In genomic region chr7:71824356-71824755, GRCh38 we compare ENCODE assay signal across 18 cellular contexts.
DNase-seq lines count a peak whose midpoint lies in the region; ATAC-seq, FAIRE-seq and TF ChIP-seq lines count a peak whose summit lies in the region.
"Had no signal": no experiment of that assay in that cellular context is flagged by ENCODE, and none has a peak within 500 bp of the region (broad histone marks: within the 10 kb centered on the region; RNA-seq: fewer than 3 reads in every experiment).

No MANE protein-coding gene starts in this region.

- no peak overlapping the region for H3K23ac ChIP-seq in H1 (ENCODE audit: insufficient read length)

- H3K9ac ChIP-seq in H1 (replicated peaks in 1 of 4; ENCODE audit: extremely low read depth in 1 of 4, low read depth in 3 of 4, low read length in 3 of 4) (no peak overlapping the region), neural progenitor cell (no peak overlapping the region)

- TF ChIP-seq CTCF in AG09309 (IDR thresholded peaks at IDR 0.05; ENCODE audit: control insufficient read depth, insufficient read depth, low read depth, low read length, missing control alignments) (no peak), H1 (IDR thresholded peaks at IDR 0.05; ENCODE audit: control extremely low read depth in 1 of 3, insufficient read depth in 1 of 3, low read depth in 1 of 3, low read length in 3 of 3) (no peak), neural progenitor cell (IDR thresholded peaks at IDR 0.05) (no peak)

- H3K4me3 ChIP-seq in AG09309 (ENCODE audit: control insufficient read depth, low read depth, low read length): no peak overlapping the region
- no peak overlapping the region for H3K4me3 ChIP-seq in H1 (ENCODE audit: extremely low read depth in 1 of 4, insufficient read depth in 2 of 4, low read depth in 3 of 4, low read length in 4 of 4)
- no peak overlapping the region for H3K4me3 ChIP-seq in neural progenitor cell
- H3K4me3 ChIP-seq: thyroid gland had no signal

- no peak overlapping the region for H3K56ac ChIP-seq in H1 (replicated peaks; ENCODE audit: insufficient read length, low read depth, low read length)

- H2AK5ac ChIP-seq in H1 (ENCODE audit: low read depth, low read length): no peak overlapping the region

- no peak for ATAC-seq in GM21619 (IDR thresholded peaks at IDR 0.05; ENCODE audit: unreplicated experiment)
- ATAC-seq: esophagus mucosa; stimulated activated effector memory CD8-positive, alpha-beta T cell treated with anti-CD3 and anti-CD28 coated beads, Interleukin-12 subunit alpha, Interleukin-12 subunit beta, amount 100 ng/mL, for 72 hours had no signal

- H3K27ac Mint-ChIP-seq in neural progenitor cell: no peak overlapping the region
- H3K27ac Mint-ChIP-seq: activated naive CD4-positive, alpha-beta T cell treated with anti-CD3 and anti-CD28 coated beads, Interleukin-2, amount 10 ng/mL, durations not matched to agents 7 days and 5 days; CD4-positive, alpha-beta memory T cell; nephron progenitor cell; stimulated activated effector memory CD8-positive, alpha-beta T cell treated with anti-CD3 and anti-CD28 coated beads, Interleukin-12 subunit alpha, Interleukin-12 subunit beta, amount 100 ng/mL, for 72 hours had no signal

- H3K27ac ChIP-seq in H1 (ENCODE audit: low read depth, low read length): no peak overlapping the region
- no peak overlapping the region for H3K27ac ChIP-seq in neural progenitor cell
- H3K27ac ChIP-seq: thyroid gland had no signal

- H4K20me1 ChIP-seq in H1 (replicated peaks in 1 of 2; ENCODE audit: control insufficient read depth in 1 of 2, insufficient read depth in 2 of 2, low read length in 2 of 2) (no peaks in the 10 kb centered on the region), neural progenitor cell (ENCODE audit: low read depth) (no peaks in the 10 kb centered on the region)

- no peak overlapping the region for H4K5ac ChIP-seq in H1 (ENCODE audit: insufficient read length, low read depth, low read length)

- DNase-seq in AG09309 (ENCODE audit: low read depth): peak; percentile 0
- DNase-seq in RPMI7951 (ENCODE audit: low read depth): peak; percentile 55
- no peak for DNase-seq in H1 (ENCODE audit: low read depth in 1 of 2, low spot score in 2 of 2)
- DNase-seq in neural progenitor cell (ENCODE audit: low spot score): peak; percentile 7
- no peak for DNase-seq in NCI-H1105 treated with DMSO at 0.1 percent for 48 hours (lab: John Stamatoyannopoulos, UW)
- no peak for DNase-seq in HuH-7 (ENCODE audit: low spot score)
- DNase-seq in CD1c-positive myeloid dendritic cell (ENCODE audit: extremely low spot score): no peak
- DNase-seq: activated CD4-positive, alpha-beta T cell treated with anti-CD3 and anti-CD28 coated beads, Interleukin-2, amount 50 U/mL, for 1 hour; activated naive CD4-positive, alpha-beta T cell treated with anti-CD3 and anti-CD28 coated beads, Interleukin-2, amount 10 ng/mL, durations not matched to agents 7 days and 5 days; activated T-cell treated with anti-CD3 and anti-CD28 coated beads, Interleukin-2, amount 50 U/mL, for 1 hour; CD4-positive, alpha-beta memory T cell; kidney; NCI-H2029 treated with DMSO at 0.1 percent for 48 hours; nephron progenitor cell; thyroid gland had no signal

- H2BK15ac ChIP-seq in H1 (ENCODE audit: low read length): no peak overlapping the region

- no peaks in the 10 kb centered on the region for H3K36me3 ChIP-seq in H1 (ENCODE audit: control insufficient read depth in 2 of 4, insufficient read depth in 4 of 4, low read length in 3 of 4)
- H3K36me3 ChIP-seq in neural progenitor cell: no peaks in the 10 kb centered on the region
- H3K36me3 ChIP-seq: thyroid gland had no signal

- TF ChIP-seq RAD21 in H1 (IDR thresholded peaks at IDR 0.05 in 1 of 2, conservative IDR thresholded peaks at IDR 0.05 in 1 of 2; ENCODE audit: low read depth in 2 of 2, low read length in 2 of 2): no peak

- H3K4ac ChIP-seq in H1 (replicated peaks; ENCODE audit: insufficient read length, low read depth, low read length): no peak overlapping the region

- no peak overlapping the region for H3K14ac ChIP-seq in H1 (ENCODE audit: insufficient read length)

- H3K9me3 Mint-ChIP-seq in neural progenitor cell: peaks cover 9% of the 10 kb centered on the region

- TF ChIP-seq EP300 in H1 (IDR thresholded peaks at IDR 0.05; ENCODE audit: borderline replicate concordance in 1 of 2, low read depth in 2 of 2, low read length in 2 of 2): no peak

- H3K27me3 Mint-ChIP-seq in neural progenitor cell (ENCODE audit: insufficient read depth, low read depth): peaks cover 6% of the 10 kb centered on the region
- H3K27me3 Mint-ChIP-seq: activated naive CD4-positive, alpha-beta T cell treated with anti-CD3 and anti-CD28 coated beads, Interleukin-2, amount 10 ng/mL, durations not matched to agents 7 days and 5 days; CD4-positive, alpha-beta memory T cell had no signal

- H3K79me1 ChIP-seq in H1 (ENCODE audit: low read depth, low read length): no peaks in the 10 kb centered on the region

- H3K4me1 ChIP-seq in H1 (replicated peaks in 1 of 4; ENCODE audit: control insufficient read depth in 3 of 4, insufficient read depth in 4 of 4, low read length in 3 of 4) (peaks cover 0 to under 1% (median 0%) of the 10 kb centered on the region in 4 experiments; a peak in 2 of 7 replicates), neural progenitor cell (no peaks in the 10 kb centered on the region)
- H3K4me1 ChIP-seq: thyroid gland had no signal

- H3K36me3 Mint-ChIP-seq in neural progenitor cell: no peaks in the 10 kb centered on the region
- H3K36me3 Mint-ChIP-seq: activated naive CD4-positive, alpha-beta T cell treated with anti-CD3 and anti-CD28 coated beads, Interleukin-2, amount 10 ng/mL, durations not matched to agents 7 days and 5 days; CD4-positive, alpha-beta memory T cell; stimulated activated effector memory CD8-positive, alpha-beta T cell treated with anti-CD3 and anti-CD28 coated beads, Interleukin-12 subunit alpha, Interleukin-12 subunit beta, amount 100 ng/mL, for 72 hours had no signal

- H2BK20ac ChIP-seq in H1 (ENCODE audit: low read length): no peak overlapping the region

- H4K91ac ChIP-seq in H1 (replicated peaks; ENCODE audit: insufficient read length, low read length): no peak overlapping the region

- WGBS in H1 (ENCODE audit: extremely low coverage in 1 of 2, insufficient coverage in 1 of 2, insufficient read length in 1 of 2, insufficient replicate concordance in 2 of 2, low coverage in 1 of 2, low lambda C conversion rate in 2 of 2, missing lambda C conversion rate in 1 of 2), 2 experiments: 77% methylated on average over 7 of the region's 7 CpGs; no CpG with 5 or more reads in 1 of the 2 experiments

- no peak overlapping the region for H4K8ac ChIP-seq in H1 (ENCODE audit: extremely low read depth, insufficient read depth, low read length)

- H2BK12ac ChIP-seq in H1 (ENCODE audit: low read depth, low read length): 0 out of 2 replicates have a peak overlapping the region, but pooled peaks have one; percentile 27

- POLR2A ChIA-PET in H1 (lab: Charles Lee; ENCODE audit: partially characterized antibody): no interaction called here

- no peak overlapping the region for H2BK120ac ChIP-seq in H1 (replicated peaks; ENCODE audit: low read depth, low read length)

- H3K23me2 ChIP-seq in H1 (ENCODE audit: low read depth, low read length): no peaks in the 10 kb centered on the region

- no peak overlapping the region for H3K18ac ChIP-seq in H1 (ENCODE audit: extremely low read depth, low read length)

- H3K27me3 ChIP-seq in H1 (replicated peaks in 1 of 4; ENCODE audit: control insufficient read depth in 3 of 4, extremely low read depth in 1 of 4, insufficient read depth in 3 of 4, low read length in 3 of 4) (no peaks in the 10 kb centered on the region), neural progenitor cell (no peaks in the 10 kb centered on the region)
- H3K27me3 ChIP-seq: thyroid gland had no signal

- TF ChIP-seq POLR2A in H1 (IDR thresholded peaks at IDR 0.05; ENCODE audit: control extremely low read depth in 1 of 2, low read depth in 2 of 2, low read length in 2 of 2): no peak

- H3K4me1 Mint-ChIP-seq in neural progenitor cell: peaks cover 10% of the 10 kb centered on the region
- H3K4me1 Mint-ChIP-seq: activated naive CD4-positive, alpha-beta T cell treated with anti-CD3 and anti-CD28 coated beads, Interleukin-2, amount 10 ng/mL, durations not matched to agents 7 days and 5 days; CD4-positive, alpha-beta memory T cell; nephron progenitor cell; stimulated activated effector memory CD8-positive, alpha-beta T cell treated with anti-CD3 and anti-CD28 coated beads, Interleukin-12 subunit alpha, Interleukin-12 subunit beta, amount 100 ng/mL, for 72 hours had no signal

- CTCF ChIA-PET in H1 (lab: Charles Lee; ENCODE audit: partially characterized antibody): interaction anchor here (0.9 kb wide), 1 partner anchor 48 kb away, joined by 3 read pairs; no protein-coding TSS in a partner anchor

- no peak for FAIRE-seq in H1 (lab: Jason Lieb, UNC)
- FAIRE-seq: kidney had no signal

- H2BK5ac ChIP-seq in H1 (ENCODE audit: low read depth, low read length): no peak overlapping the region

- H3K9me3 ChIP-seq in H1 (ENCODE audit: insufficient read depth in 2 of 2, low read depth in 1 of 2, low read length in 1 of 2) (peaks cover 0 to 4% of the 10 kb centered on the region in 2 experiments; a peak in 2 of 4 replicates), neural progenitor cell (ENCODE audit: low read depth) (no peaks in the 10 kb centered on the region)
- H3K9me3 ChIP-seq: thyroid gland had no signal

- no peak overlapping the region for H3K4me3 Mint-ChIP-seq in neural progenitor cell
- H3K4me3 Mint-ChIP-seq: activated naive CD4-positive, alpha-beta T cell treated with anti-CD3 and anti-CD28 coated beads, Interleukin-2, amount 10 ng/mL, durations not matched to agents 7 days and 5 days; CD4-positive, alpha-beta memory T cell; nephron progenitor cell; stimulated activated effector memory CD8-positive, alpha-beta T cell treated with anti-CD3 and anti-CD28 coated beads, Interleukin-12 subunit alpha, Interleukin-12 subunit beta, amount 100 ng/mL, for 72 hours had no signal

- no peaks in the 10 kb centered on the region for H3F3A ChIP-seq in neural progenitor cell (ENCODE audit: low read depth)

- no peaks in the 10 kb centered on the region for H3K79me2 ChIP-seq in H1 (ENCODE audit: control insufficient read depth in 1 of 2, insufficient read depth in 2 of 2, low read length in 2 of 2)
- H3K79me2 ChIP-seq in neural progenitor cell (ENCODE audit: low read depth): no peaks in the 10 kb centered on the region

- no peak overlapping the region for H3K4me2 ChIP-seq in H1 (ENCODE audit: insufficient read depth in 1 of 2, low read depth in 2 of 2, low read length in 2 of 2)
- no peak overlapping the region for H3K4me2 ChIP-seq in neural progenitor cell

- no peak overlapping the region for H2AFZ ChIP-seq in H1 (ENCODE audit: low read length)
- H2AFZ ChIP-seq in neural progenitor cell (replicated peaks): no peak overlapping the region

TF ChIP-seq in H1, 55 proteins besides CTCF, POLR2A, EP300 and RAD21:
- TF ChIP-seq SP2 (IDR thresholded peaks at IDR 0.05; ENCODE audit: low read length): no peak
- no peak for TF ChIP-seq KDM1A (IDR thresholded peaks at IDR 0.05; ENCODE audit: borderline replicate concordance, low read length)
- no peak for TF ChIP-seq SUZ12 (IDR thresholded peaks at IDR 0.05; ENCODE audit: low read length)
- no peak for TF ChIP-seq ZNF274 (IDR thresholded peaks at IDR 0.05; ENCODE audit: borderline replicate concordance, extremely low read depth, low read length)

Comparison
In these comparisons a context has a peak if more than half of its experiments do, and no peak if none do; other contexts are left out.
1. DNase-seq: peak in AG09309 (single experiment), RPMI7951 (single experiment) and neural progenitor cell (single experiment); none in H1 (0 of 2), NCI-H1105 treated with DMSO at 0.1 percent for 48 hours (single experiment), HuH-7 (single experiment) and CD1c-positive myeloid dendritic cell (single experiment).